17 cellular contexts compared by ENCODE assay signal in the genomic region with DNA sequence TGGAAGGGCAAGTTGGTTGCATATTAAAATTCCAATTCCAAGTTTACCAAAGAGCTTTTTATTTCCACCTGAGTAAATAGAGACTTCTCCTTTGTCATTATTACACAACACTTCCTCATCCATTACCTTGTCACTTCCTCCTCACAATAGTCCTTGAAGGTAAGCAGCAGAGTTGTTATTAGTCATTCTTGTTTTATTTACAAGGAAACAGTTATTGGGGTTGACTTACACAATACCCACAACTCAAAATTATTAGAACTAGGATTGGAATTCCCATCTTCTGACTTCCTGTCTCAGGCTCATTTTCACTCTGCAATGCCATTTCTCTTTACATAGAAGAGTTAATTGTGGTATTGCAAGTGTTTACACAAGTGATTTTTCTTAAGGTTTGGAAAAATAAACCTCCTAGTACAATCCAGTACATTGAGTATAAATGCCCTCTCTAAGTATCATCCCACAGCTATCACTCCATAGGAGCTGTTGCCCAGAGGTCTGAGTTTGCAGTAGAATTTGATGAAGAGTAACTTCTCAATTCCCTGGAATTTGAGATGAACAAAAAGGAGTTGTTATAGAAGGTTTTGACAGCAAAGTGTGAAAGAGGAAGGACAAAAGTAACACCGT. TPM values are rescaled to one million over a fixed set of nuclear protein-coding genes. Genes with fewer than 3 reads are reported as not detected.
DNase-seq lines count a peak whose midpoint lies in the region; ATAC-seq, FAIRE-seq and TF ChIP-seq lines count a peak whose summit lies in the region.
"Had no signal": no experiment of that assay in that cellular context is flagged by ENCODE, and none has a peak within 500 bp of the region (broad histone marks: within the 10 kb centered on the region; RNA-seq: fewer than 3 reads in every experiment).

No MANE protein-coding gene starts in this region.

- DNase-seq in NCI-H1417 (lab: John Stamatoyannopoulos, UW) (peak in 2 of 3 experiments; percentile 13 to 66), NCI-H1417 treated with DMSO at 0.1 percent for 48 hours (lab: John Stamatoyannopoulos, UW) (no peak), SJSA1 (ENCODE audit: low read depth in 1 of 2, low spot score in 2 of 2) (peak in 1 of 2 experiments; percentile 54), pancreas (no peak), posterior vena cava (ENCODE audit: low spot score) (no peak)
- DNase-seq in activated CD8-positive, alpha-beta T cell treated with anti-CD3 and anti-CD28 coated beads for 36 hours, result no peak
- DNase-seq in naive thymus-derived CD4-positive, alpha-beta T cell, result no peak
- DNase-seq: activated CD4-positive, alpha-beta T cell treated with anti-CD3 and anti-CD28 coated beads, Interleukin-2, amount 10 ng/mL, durations not matched to agents 24 days and 14 days; activated T-cell treated with anti-CD3 and anti-CD28 coated beads, Interleukin-2, amount 50 U/mL, for 1 hour; central memory CD4-positive, alpha-beta T cell; NCI-H2171; stimulated activated CD4-positive, alpha-beta T cell treated with anti-CD3 and anti-CD28 coated beads, Interleukin-2, amount 100 ng/mL, for 24 hours; T1000 had no signal

- H3K4me3 ChIP-seq in SJSA1 (no peak overlapping the region), pancreas (no peak overlapping the region)
- H3K4me3 ChIP-seq in naive thymus-derived CD4-positive, alpha-beta T cell (ENCODE audit: low read length), result no peak overlapping the region
- H3K4me3 ChIP-seq: thoracic aorta had no signal

- H3K27me3 ChIP-seq in SJSA1 (replicated peaks), result no peaks in the 10 kb centered on the region
- no peaks in the 10 kb centered on the region for H3K27me3 ChIP-seq in pancreas
- no peaks in the 10 kb centered on the region for H3K27me3 ChIP-seq in naive thymus-derived CD4-positive, alpha-beta T cell (ENCODE audit: control insufficient read depth in 2 of 2, insufficient read depth in 2 of 2, low read length in 2 of 2)

- no peaks in the 10 kb centered on the region for H3K36me3 Mint-ChIP-seq in activated CD8-positive, alpha-beta T cell treated with anti-CD3 and anti-CD28 coated beads for 36 hours (ENCODE audit: low read depth)
- H3K36me3 Mint-ChIP-seq in naive thymus-derived CD4-positive, alpha-beta T cell, result no peaks in the 10 kb centered on the region
- H3K36me3 Mint-ChIP-seq: activated naive CD8-positive, alpha-beta T cell; natural killer cell treated with Interleukin-12 subunit alpha and Interleukin-12 subunit beta and Interleukin-15 and Interleukin-18, amount 100 ng/mL, for 72 hours had no signal

- no peak for FAIRE-seq in pancreas (lab: Jason Lieb, UNC)

- POLR2A ChIA-PET in activated CD8-positive, alpha-beta T cell treated with anti-CD3 and anti-CD28 coated beads for 36 hours (lab: Charles Lee), result no interaction called here
- POLR2A ChIA-PET in naive thymus-derived CD4-positive, alpha-beta T cell (lab: Charles Lee), result no interaction called here

- peaks cover 1% of the 10 kb centered on the region for H3K27me3 Mint-ChIP-seq in activated CD8-positive, alpha-beta T cell treated with anti-CD3 and anti-CD28 coated beads for 36 hours
- H3K27me3 Mint-ChIP-seq in naive thymus-derived CD4-positive, alpha-beta T cell, result peaks cover 11 to 37% (median 18%) of the 10 kb centered on the region in 5 donors

- H3K4me1 Mint-ChIP-seq in activated CD8-positive, alpha-beta T cell treated with anti-CD3 and anti-CD28 coated beads for 36 hours (ENCODE audit: low read depth), result no peaks in the 10 kb centered on the region
- H3K4me1 Mint-ChIP-seq in naive thymus-derived CD4-positive, alpha-beta T cell, result no peaks in the 10 kb centered on the region
- H3K4me1 Mint-ChIP-seq: activated CD4-positive, alpha-beta T cell treated with anti-CD3 and anti-CD28 coated beads, Interleukin-2, amount 10 ng/mL, durations not matched to agents 24 days and 14 days had no signal

- H3K9me3 Mint-ChIP-seq in activated CD8-positive, alpha-beta T cell treated with anti-CD3 and anti-CD28 coated beads for 36 hours, result no peaks in the 10 kb centered on the region
- no peaks in the 10 kb centered on the region for H3K9me3 Mint-ChIP-seq in naive thymus-derived CD4-positive, alpha-beta T cell
- H3K9me3 Mint-ChIP-seq: activated CD4-positive, alpha-beta T cell treated with anti-CD3 and anti-CD28 coated beads, Interleukin-2, amount 10 ng/mL, durations not matched to agents 24 days and 14 days; natural killer cell treated with Interleukin-12 subunit alpha and Interleukin-12 subunit beta and Interleukin-15 and Interleukin-18, amount 100 ng/mL, for 72 hours had no signal

- intact Hi-C loops in pancreas (cut with DNase I) (no loop called here), posterior vena cava (cut with DNase I) (no loop called here)
- intact Hi-C loops in activated CD8-positive, alpha-beta T cell treated with anti-CD3 and anti-CD28 coated beads for 36 hours (cut with micrococcal nuclease), result loop anchor here (5.0 kb wide), 1 partner anchor 281 kb away; no protein-coding TSS in a partner anchor
- intact Hi-C loops in naive thymus-derived CD4-positive, alpha-beta T cell (cut with micrococcal nuclease), result loop anchor here in 1 of 2 donors (2.0 to 5.0 kb wide), 2 partner anchors 281 to 761 kb away; no protein-coding TSS in a partner anchor

- CTCF ChIA-PET in activated CD8-positive, alpha-beta T cell treated with anti-CD3 and anti-CD28 coated beads for 36 hours (lab: Charles Lee), result interaction anchor here (1.4 to 1.8 kb wide), 2 partner anchors 8 to 481 kb away, joined by 5 to 6 read pairs; no protein-coding TSS in a partner anchor
- CTCF ChIA-PET in naive thymus-derived CD4-positive, alpha-beta T cell (lab: Charles Lee), result no interaction called here

- 24 to 38% methylated on average over 1 of the region's 1 CpG for WGBS in pancreas, 2 donors

- peak overlapping the region; percentile 17 for H3K27ac ChIP-seq in SJSA1
- peak overlapping the region in 1 of 4 donors; percentile 35 for H3K27ac ChIP-seq in pancreas
- H3K27ac ChIP-seq in naive thymus-derived CD4-positive, alpha-beta T cell (ENCODE audit: low read depth, low read length), result no peak overlapping the region

- TF ChIP-seq CTCF in pancreas (IDR thresholded peaks at IDR 0.05), result no peak
- TF ChIP-seq CTCF in activated CD8-positive, alpha-beta T cell treated with anti-CD3 and anti-CD28 coated beads for 36 hours (IDR thresholded peaks at IDR 0.05), result no peak

- H3K36me3 ChIP-seq in SJSA1, result no peaks in the 10 kb centered on the region
- no peaks in the 10 kb centered on the region for H3K36me3 ChIP-seq in pancreas
- H3K36me3 ChIP-seq in naive thymus-derived CD4-positive, alpha-beta T cell (ENCODE audit: control insufficient read depth in 2 of 3, insufficient read depth in 3 of 3, low read length in 3 of 3), result no peaks in the 10 kb centered on the region
- H3K36me3 ChIP-seq: thoracic aorta had no signal

- ATAC-seq in esophagus mucosa, result peak; percentile 90
- peak; percentile 26 to 80 (median 64) for ATAC-seq in pancreas
- no peak for ATAC-seq in activated CD8-positive, alpha-beta T cell treated with anti-CD3 and anti-CD28 coated beads for 36 hours
- ATAC-seq in naive thymus-derived CD4-positive, alpha-beta T cell, result no peak
- ATAC-seq: natural killer cell treated with Interleukin-12 subunit alpha and Interleukin-12 subunit beta and Interleukin-15 and Interleukin-18, amount 100 ng/mL, for 72 hours had no signal

- no peak overlapping the region for H3K27ac Mint-ChIP-seq in activated CD8-positive, alpha-beta T cell treated with anti-CD3 and anti-CD28 coated beads for 36 hours
- H3K27ac Mint-ChIP-seq in naive thymus-derived CD4-positive, alpha-beta T cell, result no peak overlapping the region
- H3K27ac Mint-ChIP-seq: activated CD4-positive, alpha-beta T cell treated with anti-CD3 and anti-CD28 coated beads, Interleukin-2, amount 10 ng/mL, durations not matched to agents 24 days and 14 days; activated naive CD8-positive, alpha-beta T cell; natural killer cell treated with Interleukin-12 subunit alpha and Interleukin-12 subunit beta and Interleukin-15 and Interleukin-18, amount 100 ng/mL, for 72 hours had no signal

- H3K9me3 ChIP-seq in SJSA1 (replicated peaks) (no peaks in the 10 kb centered on the region), pancreas (no peaks in the 10 kb centered on the region)
- H3K9me3 ChIP-seq in naive thymus-derived CD4-positive, alpha-beta T cell (ENCODE audit: control insufficient read depth in 2 of 3, low read length in 3 of 3), result no peaks in the 10 kb centered on the region
- H3K9me3 ChIP-seq: thoracic aorta had no signal

- H3K4me3 Mint-ChIP-seq in activated CD8-positive, alpha-beta T cell treated with anti-CD3 and anti-CD28 coated beads for 36 hours, result no peak overlapping the region
- H3K4me3 Mint-ChIP-seq in naive thymus-derived CD4-positive, alpha-beta T cell, result no peak overlapping the region
- H3K4me3 Mint-ChIP-seq: activated CD4-positive, alpha-beta T cell treated with anti-CD3 and anti-CD28 coated beads, Interleukin-2, amount 10 ng/mL, durations not matched to agents 24 days and 14 days; activated naive CD8-positive, alpha-beta T cell; natural killer cell treated with Interleukin-12 subunit alpha and Interleukin-12 subunit beta and Interleukin-15 and Interleukin-18, amount 100 ng/mL, for 72 hours had no signal

- peaks cover 37% of the 10 kb centered on the region for H3K4me1 ChIP-seq in SJSA1 (replicated peaks)
- H3K4me1 ChIP-seq in pancreas, result peaks cover 6 to 15% (median 6%) of the 10 kb centered on the region in 3 donors
- H3K4me1 ChIP-seq in naive thymus-derived CD4-positive, alpha-beta T cell (ENCODE audit: control insufficient read depth in 2 of 2, insufficient read depth in 2 of 2, low read length in 2 of 2), result no peaks in the 10 kb centered on the region

RNA-seq across cellular contexts. Expression of gene MTRF1L, which starts 28.9 kb away (rescaled TPM):
- total RNA-seq in SJSA1 (2014; rRNA removed; shearing (Covaris generic)), result 30.0 and 38.1 TPM in 2 replicates
- total RNA-seq in esophagus mucosa (11.5 TPM), pancreas (1 to 10 TPM; 4.8 to 9.9 (median 7.3) TPM), posterior vena cava (10 to 100 TPM; 17.4 to 30.8 TPM)
- 1 to 10 TPM; 4.4 to 8.5 TPM for polyA plus RNA-seq in pancreas
- 10 to 100 TPM; 15.7 to 17.5 TPM for total RNA-seq in activated CD8-positive, alpha-beta T cell treated with anti-CD3 and anti-CD28 coated beads for 36 hours
- total RNA-seq in naive thymus-derived CD4-positive, alpha-beta T cell, result 10 to 100 TPM in 4 of 5 experiments, 1 to 10 TPM in 1; 8.9 to 18.1 (median 13.5) TPM
- 1 to 10 TPM; 6.1 to 6.8 TPM for polyA plus RNA-seq in naive thymus-derived CD4-positive, alpha-beta T cell

RNA-seq across cellular contexts. Expression of gene FBXO5, which starts 48.6 kb away (rescaled TPM):
- 68.7 and 87.5 TPM in 2 replicates for total RNA-seq in SJSA1 (2014; rRNA removed; shearing (Covaris generic))
- total RNA-seq in esophagus mucosa, result 6.5 TPM
- 1 to 10 TPM in 4 of 6 donors, under 1 TPM in 2; 0.87 to 3.2 (median 1.5) TPM for total RNA-seq in pancreas
- polyA plus RNA-seq in pancreas, result 1 to 10 TPM in 1 of 2 donors, under 1 TPM in 1; 0.57 to 2.5 TPM
- total RNA-seq in activated CD8-positive, alpha-beta T cell treated with anti-CD3 and anti-CD28 coated beads for 36 hours, result 10 to 100 TPM; 40.9 to 44.0 TPM
- total RNA-seq in posterior vena cava, result 1 to 10 TPM; 3.5 to 4.6 TPM
- total RNA-seq in naive thymus-derived CD4-positive, alpha-beta T cell, result 10 to 100 TPM in 2 of 5 experiments, 1 to 10 TPM in 3; 3.2 to 50.2 (median 9.2) TPM
- 1 to 10 TPM; 5.3 to 9.0 TPM for polyA plus RNA-seq in naive thymus-derived CD4-positive, alpha-beta T cell

Comparison
In these comparisons a context has a peak if more than half of its experiments do, and no peak if none do; other contexts are left out.
1. DNase-seq: peak in NCI-H1417 (2 of 3); none in NCI-H1417 treated with DMSO at 0.1 percent for 48 hours (single experiment), pancreas (0 of 6), activated CD8-positive, alpha-beta T cell treated with anti-CD3 and anti-CD28 coated beads for 36 hours (single experiment), posterior vena cava (single experiment) and naive thymus-derived CD4-positive, alpha-beta T cell (0 of 9).
2. ATAC-seq: peak in esophagus mucosa (single experiment) and pancreas (4 of 4); none in activated CD8-positive, alpha-beta T cell treated with anti-CD3 and anti-CD28 coated beads for 36 hours (single experiment) and naive thymus-derived CD4-positive, alpha-beta T cell (single experiment).